In genomic region chr19:19554074-19555023, GRCh38 we compare ENCODE assay signal across 8 cellular contexts. TPM values are rescaled to one million over a fixed set of nuclear protein-coding genes. Genes with fewer than 3 reads are reported as not detected.
DNase-seq lines count a peak whose midpoint lies in the region; ATAC-seq and TF ChIP-seq lines count a peak whose summit lies in the region.

No MANE protein-coding gene starts in this region.

- no peak overlapping the region for H3K4me3 Mint-ChIP-seq in activated CD8-positive, alpha-beta memory T cell treated with anti-CD3 and anti-CD28 coated beads, Interleukin-2, amount 10 ng/mL, durations not matched to agents 7 days and 5 days

- H3K27ac Mint-ChIP-seq in activated CD8-positive, alpha-beta memory T cell treated with anti-CD3 and anti-CD28 coated beads, Interleukin-2, amount 10 ng/mL, durations not matched to agents 7 days and 5 days, result no peak overlapping the region

- H3K4me1 ChIP-seq in esophagus muscularis mucosa (peaks cover 0 to 3% (median 0%) of the 10 kb centered on the region in 4 donors), osteoblast (ENCODE audit: insufficient read depth, low read length) (peaks cover 9% of the 10 kb centered on the region)

- H4K20me1 ChIP-seq in osteoblast (ENCODE audit: insufficient read depth, low read length), result no peaks in the 10 kb centered on the region

- no peaks in the 10 kb centered on the region for H3K79me2 ChIP-seq in osteoblast (ENCODE audit: insufficient read depth, low read length)

- intact Hi-C loops in esophagus muscularis mucosa (cut with DNase I), result no loop called here

- CTCF ChIA-PET in activated CD8-positive, alpha-beta memory T cell treated with anti-CD3 and anti-CD28 coated beads, Interleukin-2, amount 10 ng/mL, durations not matched to agents 7 days and 5 days (lab: Charles Lee), result interaction anchor here (0.5 to 11.6 kb wide), 35 partner anchors 7 to 113 kb away, joined by 3 to 119 read pairs (median 5); partner anchors contain the start of genes GMIP, NDUFA13, PBX4 and YJEFN3

- no peaks in the 10 kb centered on the region for H3K9me3 Mint-ChIP-seq in activated CD8-positive, alpha-beta memory T cell treated with anti-CD3 and anti-CD28 coated beads, Interleukin-2, amount 10 ng/mL, durations not matched to agents 7 days and 5 days (ENCODE audit: low read depth)

- no peak for DNase-seq in GM06990 (ENCODE audit: extremely low read depth, insufficient read length)
- DNase-seq in NCI-H2029 treated with DMSO at 0.1 percent for 48 hours (lab: John Stamatoyannopoulos, UW), result peak; percentile 24
- peak; percentile 70 for DNase-seq in activated CD8-positive, alpha-beta memory T cell treated with anti-CD3 and anti-CD28 coated beads, Interleukin-2, amount 10 ng/mL, durations not matched to agents 7 days and 5 days
- DNase-seq in esophagus muscularis mucosa (ENCODE audit: extremely low spot score), result no peak
- DNase-seq in osteoblast (ENCODE audit: insufficient read length, low spot score, missing footprints), result peak; percentile 97
- no peak for DNase-seq in NCI-H510A treated with DMSO at 0.1 percent for 48 hours (lab: John Stamatoyannopoulos, UW)

- TF ChIP-seq POLR2A in esophagus muscularis mucosa (IDR thresholded peaks at IDR 0.05; ENCODE audit: low read depth), result no peak

- peak; percentile 61 for ATAC-seq in activated CD8-positive, alpha-beta memory T cell treated with anti-CD3 and anti-CD28 coated beads, Interleukin-2, amount 10 ng/mL, durations not matched to agents 7 days and 5 days
- no peak for ATAC-seq in GM19395 (IDR thresholded peaks at IDR 0.05; ENCODE audit: unreplicated experiment)
- ATAC-seq in HG02840 (IDR thresholded peaks at IDR 0.05; ENCODE audit: low FRiP score, unreplicated experiment), result no peak

- H3K36me3 ChIP-seq in GM06990 (ENCODE audit: control insufficient read depth, insufficient read depth, low read length) (peaks cover 4% of the 10 kb centered on the region; the same call in 1 of the 2 replicates), esophagus muscularis mucosa (no peaks in the 10 kb centered on the region), osteoblast (ENCODE audit: insufficient read depth, low read length) (no peaks in the 10 kb centered on the region)

- H3K27me3 ChIP-seq in GM06990 (replicated peaks; ENCODE audit: control insufficient read depth, insufficient read depth, low read length) (no peaks in the 10 kb centered on the region), esophagus muscularis mucosa (peaks cover 0 to 31% (median 0%) of the 10 kb centered on the region in 4 donors), osteoblast (ENCODE audit: insufficient read depth, low read length) (peaks cover 6% of the 10 kb centered on the region)

- H2AFZ ChIP-seq in osteoblast (ENCODE audit: low read length), result peak overlapping the region; percentile 35

- H3K9me3 ChIP-seq in esophagus muscularis mucosa (no peaks in the 10 kb centered on the region), osteoblast (ENCODE audit: low read depth, low read length) (no peaks in the 10 kb centered on the region)

- H3K4me3 ChIP-seq in GM06990 (replicated peaks; ENCODE audit: low read depth, low read length) (no peak overlapping the region), esophagus muscularis mucosa (no peak overlapping the region), osteoblast (ENCODE audit: insufficient read depth, low read length) (no peak overlapping the region)

- H3K27ac ChIP-seq in esophagus muscularis mucosa (replicated peaks in 1 of 4) (no peak overlapping the region), osteoblast (ENCODE audit: low read depth, low read length) (no peak overlapping the region)

- no peak for TF ChIP-seq EP300 in esophagus muscularis mucosa (IDR thresholded peaks at IDR 0.05)

- TF ChIP-seq CTCF in GM06990 (IDR thresholded peaks at IDR 0.05; ENCODE audit: insufficient read depth, low read length, poor library complexity, severe bottlenecking) (peak; percentile 86), esophagus muscularis mucosa (IDR thresholded peaks at IDR 0.05) (peak; percentile 56 to 85 (median 59)), osteoblast (IDR thresholded peaks at IDR 0.05; ENCODE audit: extremely low read depth, low read depth, low read length) (peak; percentile 80)

- peaks cover 4% of the 10 kb centered on the region for H3K4me1 Mint-ChIP-seq in activated CD8-positive, alpha-beta memory T cell treated with anti-CD3 and anti-CD28 coated beads, Interleukin-2, amount 10 ng/mL, durations not matched to agents 7 days and 5 days

- no peak overlapping the region for H3K4me2 ChIP-seq in osteoblast (ENCODE audit: insufficient read depth, low read length)

- WGBS in esophagus muscularis mucosa, result 64% methylated on average over 23 of the region's 34 CpGs

- H3K36me3 Mint-ChIP-seq in activated CD8-positive, alpha-beta memory T cell treated with anti-CD3 and anti-CD28 coated beads, Interleukin-2, amount 10 ng/mL, durations not matched to agents 7 days and 5 days, result no peaks in the 10 kb centered on the region

- H3K27me3 Mint-ChIP-seq in activated CD8-positive, alpha-beta memory T cell treated with anti-CD3 and anti-CD28 coated beads, Interleukin-2, amount 10 ng/mL, durations not matched to agents 7 days and 5 days, result no peaks in the 10 kb centered on the region

RNA-seq across cellular contexts. Expression of gene CILP2, which starts 16.3 kb away (rescaled TPM):
- under 1 TPM; 0.12 to 0.15 TPM for total RNA-seq in activated CD8-positive, alpha-beta memory T cell treated with anti-CD3 and anti-CD28 coated beads, Interleukin-2, amount 10 ng/mL, durations not matched to agents 7 days and 5 days
- total RNA-seq in esophagus muscularis mucosa (under 1 TPM; 0.13 to 0.52 (median 0.29) TPM), osteoblast (0.72 and 0.88 TPM in 2 replicates)

RNA-seq across cellular contexts. Expression of gene YJEFN3, which starts 25.6 kb away (rescaled TPM):
- 1 to 10 TPM; 7.4 to 9.9 TPM for total RNA-seq in activated CD8-positive, alpha-beta memory T cell treated with anti-CD3 and anti-CD28 coated beads, Interleukin-2, amount 10 ng/mL, durations not matched to agents 7 days and 5 days
- total RNA-seq in esophagus muscularis mucosa (1 to 10 TPM; 1.2 to 3.3 (median 2.8) TPM), osteoblast (under 0.01 and 0.29 TPM in 2 replicates)

RNA-seq across cellular contexts. Expression of gene NDUFA13, which starts 38.3 kb away (rescaled TPM):
- total RNA-seq in activated CD8-positive, alpha-beta memory T cell treated with anti-CD3 and anti-CD28 coated beads, Interleukin-2, amount 10 ng/mL, durations not matched to agents 7 days and 5 days, result 100 to 1,000 TPM; 372 to 417 TPM
- total RNA-seq in esophagus muscularis mucosa (100 to 1,000 TPM in 2 of 4 donors, 10 to 100 TPM in 2; 75.0 to 186 (median 141) TPM), osteoblast (160 and 202 TPM in 2 replicates)

RNA-seq across cellular contexts. Expression of gene TSSK6, which starts 39.0 kb away (rescaled TPM):
- 1 to 10 TPM; 4.2 to 6.3 TPM for total RNA-seq in activated CD8-positive, alpha-beta memory T cell treated with anti-CD3 and anti-CD28 coated beads, Interleukin-2, amount 10 ng/mL, durations not matched to agents 7 days and 5 days
- total RNA-seq in esophagus muscularis mucosa (1 to 10 TPM in 3 of 4 donors, under 1 TPM in 1; 0.33 to 3.7 (median 1.5) TPM), osteoblast (2.7 and 4.3 TPM in 2 replicates)

Comparison
In these comparisons a context has a peak if more than half of its experiments do, and no peak if none do; other contexts are left out.
1. DNase-seq: peak in NCI-H2029 treated with DMSO at 0.1 percent for 48 hours (single experiment), activated CD8-positive, alpha-beta memory T cell treated with anti-CD3 and anti-CD28 coated beads, Interleukin-2, amount 10 ng/mL, durations not matched to agents 7 days and 5 days (single experiment) and osteoblast (single experiment); none in GM06990 (single experiment), esophagus muscularis mucosa (single experiment) and NCI-H510A treated with DMSO at 0.1 percent for 48 hours (single experiment).
2. Peak in every context shown above with its lines, with median percentiles within 50 percentile points of each other: CTCF ChIP-seq.